1 cellular context compared by ENCODE assay signal in genomic region chr13:72727417-72728289, GRCh38.
TF ChIP-seq lines count a peak whose summit lies in the region.

Gene BORA (plus strand): TSS chr13:72727923. CDS start chr13:72728941, 1,018 bp downstream.
Gene MZT1 (minus strand): TSS chr13:72727629. CDS start chr13:72727602, 27 bp downstream.

TF ChIP-seq in GM12878, 131 proteins besides CTCF, POLR2A, EP300 and RAD21 (continued from another document and continues in another):
- peak; percentile 70; the same call in 1 of the 2 replicates for TF ChIP-seq ZBTB40 (IDR thresholded peaks at IDR 0.05; ENCODE audit: borderline replicate concordance)
- TF ChIP-seq BRCA1 (IDR thresholded peaks at IDR 0.05; ENCODE audit: low read depth, low read length) = no peak
- TF ChIP-seq KLF5 (IDR thresholded peaks at IDR 0.05; ENCODE audit: partially characterized antibody) = peak; percentile 69
- peak; percentile 36 for TF ChIP-seq HDAC6 (IDR thresholded peaks at IDR 0.05; ENCODE audit: unreplicated experiment)
- peak; percentile 88 for TF ChIP-seq YY1 (IDR thresholded peaks at IDR 0.05; ENCODE audit: low read depth, low read length)
- peak; percentile 87 for TF ChIP-seq RFX5 (IDR thresholded peaks at IDR 0.05; ENCODE audit: low read depth, low read length)
- peak; percentile 51 for TF ChIP-seq NFYA (IDR thresholded peaks at IDR 0.05; ENCODE audit: borderline replicate concordance, low read depth, low read length)
- peak; percentile 19 for TF ChIP-seq RELA (IDR thresholded peaks at IDR 0.05; ENCODE audit: borderline replicate concordance, partially characterized antibody)
- TF ChIP-seq BHLHE40 (IDR thresholded peaks at IDR 0.05; ENCODE audit: borderline replicate concordance in 1 of 2, low read depth in 2 of 2, low read length in 1 of 2) = peak; percentile 73 to 86
- peak; percentile 81; the same call in 1 of the 2 replicates for TF ChIP-seq CREB1 (IDR thresholded peaks at IDR 0.05; ENCODE audit: low read depth)
- 0 out of 2 replicates have a peak, but pooled peaks have one; percentile 43 for TF ChIP-seq RELB (IDR thresholded peaks at IDR 0.05; ENCODE audit: low read depth)
- TF ChIP-seq CBX3 (IDR thresholded peaks at IDR 0.05; ENCODE audit: borderline replicate concordance, low read depth) = no peak
- TF ChIP-seq IRF3 (IDR thresholded peaks at IDR 0.05) = peak; percentile 79; the same call in 1 of the 2 replicates
- TF ChIP-seq LARP7 (IDR thresholded peaks at IDR 0.05) = 0 out of 2 replicates have a peak, but pooled peaks have one; percentile 56
- no peak for TF ChIP-seq SREBF1 (IDR thresholded peaks at IDR 0.05; ENCODE audit: low read length)
- peak; percentile 37 for TF ChIP-seq HCFC1 (IDR thresholded peaks at IDR 0.05; ENCODE audit: low read length)
- peak; percentile 93 for TF ChIP-seq NR2C1 (IDR thresholded peaks at IDR 0.05)
- peak; percentile 97 for TF ChIP-seq E2F4 (IDR thresholded peaks at IDR 0.05; ENCODE audit: low read depth, low read length)
- TF ChIP-seq SMAD5 (IDR thresholded peaks at IDR 0.05; ENCODE audit: low read depth) = 0 out of 2 replicates have a peak, but pooled peaks have one; percentile 32
- TF ChIP-seq CHD2 (IDR thresholded peaks at IDR 0.05; ENCODE audit: borderline replicate concordance, low read depth, low read length) = peak; percentile 93
- TF ChIP-seq SP1 (IDR thresholded peaks at IDR 0.05; ENCODE audit: low read depth, low read length) = peak; percentile 96
- peak in 1 of 2 experiments; percentile 76; a peak in 1 of 3 replicates for TF ChIP-seq EGR1 (IDR thresholded peaks at IDR 0.05; ENCODE audit: borderline replicate concordance in 1 of 2, low read depth in 2 of 2, low read length in 2 of 2)
- peak; percentile 93; the same call in 1 of the 2 replicates for TF ChIP-seq SIN3A (IDR thresholded peaks at IDR 0.05; ENCODE audit: low read depth, low read length)
- peak; percentile 55; the same call in 1 of the 2 replicates for TF ChIP-seq GATAD2B (conservative IDR thresholded peaks at IDR 0.05; ENCODE audit: low read depth)
- TF ChIP-seq MEF2B (IDR thresholded peaks at IDR 0.05; ENCODE audit: partially characterized antibody, poor library complexity, severe bottlenecking) = no peak
- no peak for TF ChIP-seq ZNF274 (IDR thresholded peaks at IDR 0.05; ENCODE audit: insufficient read depth, insufficient read length)
- no peak for TF ChIP-seq NR2C2 (IDR thresholded peaks at IDR 0.05; ENCODE audit: borderline replicate concordance, control insufficient read depth, insufficient read length, low read depth)
- no peak for TF ChIP-seq MTA2 (IDR thresholded peaks at IDR 0.05; ENCODE audit: low read depth)
- peak; percentile 18; the same call in 1 of the 2 replicates for TF ChIP-seq CBFB (IDR thresholded peaks at IDR 0.05; ENCODE audit: low read depth)
- TF ChIP-seq ZNF687 (IDR thresholded peaks at IDR 0.05) = peak; percentile 66
- peak; percentile 37 for TF ChIP-seq SMAD1 (IDR thresholded peaks at IDR 0.05; ENCODE audit: low read depth, partially characterized antibody)
- 0 out of 2 replicates have a peak, but pooled peaks have one; percentile 88 for TF ChIP-seq HDGF (IDR thresholded peaks at IDR 0.05)
- TF ChIP-seq POLR2AphosphoS5 (IDR thresholded peaks at IDR 0.05; ENCODE audit: low read length) = peak; percentile 90
- TF ChIP-seq MXI1 (IDR thresholded peaks at IDR 0.05; ENCODE audit: low read depth, low read length) = peak; percentile 98
- peak; percentile 74; the same call in 1 of the 2 replicates for TF ChIP-seq RB1 (IDR thresholded peaks at IDR 0.05; ENCODE audit: borderline replicate concordance)
- TF ChIP-seq ZBTB11 (CRISPR knock-in tag; IDR thresholded peaks at IDR 0.05) = peak; percentile 13; the same call in 1 of the 2 replicates
- TF ChIP-seq FOS (IDR thresholded peaks at IDR 0.05; ENCODE audit: borderline replicate concordance, extremely low read depth, insufficient read length) = peak; percentile 82
- no peak for TF ChIP-seq MYB (IDR thresholded peaks at IDR 0.05; ENCODE audit: borderline replicate concordance, low read depth, low read length)
- TF ChIP-seq PML (IDR thresholded peaks at IDR 0.05; ENCODE audit: low read length) = peak; percentile 57; the same call in 1 of the 2 replicates
- no peak for TF ChIP-seq SRF (IDR thresholded peaks at IDR 0.05; ENCODE audit: low read depth in 2 of 2, low read length in 2 of 2)
- TF ChIP-seq MAX (IDR thresholded peaks at IDR 0.05; ENCODE audit: low read depth, low read length) = peak; percentile 96
- no peak for TF ChIP-seq TARDBP (IDR thresholded peaks at IDR 0.05; ENCODE audit: borderline replicate concordance)
- TF ChIP-seq YBX1 (IDR thresholded peaks at IDR 0.05) = no peak
- no peak for TF ChIP-seq EED (IDR thresholded peaks at IDR 0.05; ENCODE audit: low read depth)
- TF ChIP-seq NRF1 (conservative IDR thresholded peaks at IDR 0.05; ENCODE audit: low read depth, low read length) = peak; percentile 34; the same call in 1 of the 2 replicates
- no peak for TF ChIP-seq ASH2L (IDR thresholded peaks at IDR 0.05; ENCODE audit: borderline replicate concordance, low read depth)
- TF ChIP-seq TBL1XR1 (IDR thresholded peaks at IDR 0.05; ENCODE audit: low read depth, low read length) = no peak
- no peak for TF ChIP-seq ZNF384 (IDR thresholded peaks at IDR 0.05; ENCODE audit: borderline replicate concordance, low read depth, low read length)
- no peak for TF ChIP-seq SREBF2 (IDR thresholded peaks at IDR 0.05; ENCODE audit: low read length)
- TF ChIP-seq IKZF1 (conservative IDR thresholded peaks at IDR 0.05) = peak; percentile 32; the same call in 1 of the 2 replicates
